In genomic region chr21:18041012-18041411, GRCh38 we compare ENCODE assay signal across 8 cellular contexts.
DNase-seq lines count a peak whose midpoint lies in the region; ATAC-seq and TF ChIP-seq lines count a peak whose summit lies in the region.

No MANE protein-coding gene starts in this region.

- H3K9me3 ChIP-seq in OCI-LY3 (ENCODE audit: insufficient read depth, low read length): no peaks in the 10 kb centered on the region

- no peaks in the 10 kb centered on the region for H3K79me2 ChIP-seq in OCI-LY3 (ENCODE audit: low read length)

- H4K20me1 ChIP-seq in OCI-LY3 (ENCODE audit: insufficient read depth, low read length): no peaks in the 10 kb centered on the region

- DNase-seq in ELR (ENCODE audit: low read depth): peak; percentile 0
- peak; percentile 5 for DNase-seq in HK-2 (ENCODE audit: unreplicated experiment)
- DNase-seq in foreskin keratinocyte: peak in 1 of 2 donors; percentile 30
- DNase-seq in C1 segment of cervical spinal cord (lab: John Stamatoyannopoulos, UW): no peak
- no peak for DNase-seq in stimulated activated CD4-positive, alpha-beta T cell treated with anti-CD3 and anti-CD28 coated beads, Interleukin-2, amount 100 ng/mL, for 24 hours

- no peaks in the 10 kb centered on the region for H3K27me3 ChIP-seq in OCI-LY3 (ENCODE audit: low read depth, low read length)
- no peaks in the 10 kb centered on the region for H3K27me3 ChIP-seq in foreskin keratinocyte

- no peak overlapping the region for H2AFZ ChIP-seq in OCI-LY3 (ENCODE audit: low read depth, low read length)

- TF ChIP-seq CTCF in OCI-LY3 (IDR thresholded peaks at IDR 0.05; ENCODE audit: low read depth, low read length) (peak; percentile 75), foreskin keratinocyte (conservative IDR thresholded peaks at IDR 0.05) (peak; percentile 70)

- no peaks in the 10 kb centered on the region for H3K4me1 ChIP-seq in OCI-LY3 (ENCODE audit: low read length)
- H3K4me1 ChIP-seq in foreskin keratinocyte: no peaks in the 10 kb centered on the region

- no peak overlapping the region for H3K27ac ChIP-seq in OCI-LY3 (ENCODE audit: low read length)
- no peak overlapping the region for H3K27ac ChIP-seq in foreskin keratinocyte

- no peak overlapping the region for H3K9ac ChIP-seq in OCI-LY3 (ENCODE audit: low read length)

- no peak overlapping the region for H3K4me3 ChIP-seq in OCI-LY3 (ENCODE audit: low read length)

- H3K36me3 ChIP-seq in OCI-LY3 (replicated peaks; ENCODE audit: low read depth, low read length): no peaks in the 10 kb centered on the region

- H3K4me2 ChIP-seq in OCI-LY3 (ENCODE audit: low read length): no peak overlapping the region

- ATAC-seq in foreskin keratinocyte: peak; percentile 51
- ATAC-seq in HG03469 (IDR thresholded peaks at IDR 0.05; ENCODE audit: unreplicated experiment): no peak
- no peak for ATAC-seq in HG03097 (IDR thresholded peaks at IDR 0.05; ENCODE audit: low FRiP score, unreplicated experiment)

Comparison
In these comparisons a context has a peak if more than half of its experiments do, and no peak if none do; other contexts are left out.
1. DNase-seq: peak in ELR (single experiment) and HK-2 (single experiment); none in C1 segment of cervical spinal cord (0 of 14) and stimulated activated CD4-positive, alpha-beta T cell treated with anti-CD3 and anti-CD28 coated beads, Interleukin-2, amount 100 ng/mL, for 24 hours (0 of 2).